In genomic region chr3:170868577-170869239, GRCh38 we compare ENCODE assay signal across 9 cellular contexts. TPM values are rescaled to one million over a fixed set of nuclear protein-coding genes. Genes with fewer than 3 reads are reported as not detected.
DNase-seq lines count a peak whose midpoint lies in the region; ATAC-seq, FAIRE-seq and TF ChIP-seq lines count a peak whose summit lies in the region.
"Had no signal": no experiment of that assay in that cellular context is flagged by ENCODE, and none has a peak within 500 bp of the region (broad histone marks: within the 10 kb centered on the region; RNA-seq: fewer than 3 reads in every experiment).

No MANE protein-coding gene starts in this region.

- TF ChIP-seq EP300 in GM12878 (IDR thresholded peaks at IDR 0.05; ENCODE audit: borderline replicate concordance in 1 of 2, control insufficient read depth in 1 of 2, low read depth in 2 of 2, low read length in 2 of 2) = no peak

- POLR2A ChIA-PET in GM12878 (lab: Charles Lee) = interaction anchor here (0.6 to 0.8 kb wide), 3 partner anchors 96 to 501 kb away, joined by 3 to 5 read pairs (median 4); no protein-coding TSS in a partner anchor

- no peak for TF ChIP-seq RAD21 in GM12878 (IDR thresholded peaks at IDR 0.05; ENCODE audit: insufficient read depth, low read depth, low read length)

- in situ Hi-C loops in GM12878 (cut with MboI) = no loop called here

- H3K27me3 ChIP-seq in HUES64 (ENCODE audit: insufficient read depth, low read length) (no peaks in the 10 kb centered on the region), GM12878 (replicated peaks in 1 of 2; ENCODE audit: control insufficient read depth in 2 of 2, insufficient read depth in 2 of 2, low read length in 1 of 2) (no peaks in the 10 kb centered on the region)

- FAIRE-seq in GM12878 (lab: Jason Lieb, UNC) (no peak), H54 (lab: Jason Lieb, UNC) (no peak)

- RAD21 ChIA-PET in GM12878 (lab: Charles Lee; ENCODE audit: unreplicated experiment) = interaction anchor here (0.6 kb wide), 1 partner anchor 464 kb away, joined by 3 read pairs; no protein-coding TSS in a partner anchor

- no peak overlapping the region for H2AFZ ChIP-seq in GM12878 (ENCODE audit: control insufficient read depth, low read depth, low read length)

- peaks cover 41% of the 10 kb centered on the region for H3K36me3 ChIP-seq in HUES64 (ENCODE audit: insufficient read depth, low read length)
- H3K36me3 ChIP-seq in GM12878 (ENCODE audit: control insufficient read depth in 2 of 2, insufficient read depth in 2 of 2, low read length in 1 of 2) = peaks cover 0 to 18% of the 10 kb centered on the region in 2 experiments; a peak in 2 of 4 replicates
- H3K36me3 ChIP-seq in mesodermal cell (ENCODE audit: control insufficient read depth, insufficient read depth, low read length) = peaks cover 37% of the 10 kb centered on the region

- H4K20me1 ChIP-seq in GM12878 (ENCODE audit: control insufficient read depth, insufficient read depth) = no peaks in the 10 kb centered on the region; the same call in 1 of the 2 replicates

- SMC1A ChIA-PET in GM12878 (lab: Charles Lee; ENCODE audit: uncharacterized antibody, unreplicated experiment) = interaction anchor here (1.1 to 1.7 kb wide), 2 partner anchors 11 to 233 kb away, joined by 3 read pairs; no protein-coding TSS in a partner anchor

- BruUV-seq in GM12878 (replicated peaks; lab: Mats Ljungman, UMichigan) = no TSS peak

- peak overlapping the region; percentile 97 for H3K9ac ChIP-seq in HUES64 (ENCODE audit: low read depth, low read length)
- H3K9ac ChIP-seq in GM12878 (ENCODE audit: control insufficient read depth, insufficient read depth, low read length) = peak overlapping the region; percentile 93

- no peaks in the 10 kb centered on the region for H3K9me3 ChIP-seq in HUES64 (ENCODE audit: insufficient read depth, low read depth, low read length)
- H3K9me3 ChIP-seq in GM12878 (replicated peaks; ENCODE audit: control insufficient read depth, insufficient read depth, low read length) = no peaks in the 10 kb centered on the region; the same call in 2 of the 3 replicates
- H3K9me3 ChIP-seq in mesodermal cell (ENCODE audit: control insufficient read depth, low read length) = no peaks in the 10 kb centered on the region

- TF ChIP-seq POLR2A in GM12878 (IDR thresholded peaks at IDR 0.05; ENCODE audit: low read depth, low read length) = no peak
- no peak for TF ChIP-seq POLR2A in H54 (IDR thresholded peaks at IDR 0.05; ENCODE audit: low read depth, low read length)

- CTCF ChIA-PET in GM12878 (lab: Yijun Ruan, JAX) = interaction anchor here (0.6 to 1.2 kb wide), 4 partner anchors 502 to 1746 kb away, joined by 3 read pairs; no protein-coding TSS in a partner anchor

- peak overlapping the region; percentile 88 for H3K27ac ChIP-seq in 22Rv1
- peak overlapping the region; percentile 88 for H3K27ac ChIP-seq in HUES64 (ENCODE audit: low read depth, low read length)
- H3K27ac ChIP-seq in GM12878 (ENCODE audit: control insufficient read depth, insufficient read depth) = peak overlapping the region; percentile 96; the same call in 1 of the 2 replicates
- no peak overlapping the region for H3K27ac ChIP-seq in mesodermal cell (ENCODE audit: low read depth, low read length, severe bottlenecking)

- intact Hi-C loops in GM12878 (cut with micrococcal nuclease; ENCODE audit: unreplicated experiment) = loop anchor here (5.0 kb wide), 1 partner anchor 1096 kb away; the partner anchor contains the start of gene MYNN

- peak overlapping the region; percentile 87 for H3K4me2 ChIP-seq in GM12878 (ENCODE audit: control insufficient read depth, insufficient read depth)

- WGBS in HUES64 = 54% methylated on average over 9 of the region's 9 CpGs
- WGBS in GM12878 (ENCODE audit: insufficient coverage, insufficient replicate concordance, low lambda C conversion rate, missing lambda C conversion rate) = 4% methylated on average over 9 of the region's 9 CpGs
- WGBS in mesodermal cell (ENCODE audit: insufficient coverage in 2 of 2), 2 experiments = 43 to 56% methylated on average over 3 to 6 of the region's 9 CpGs

- no peak for TF ChIP-seq CTCF in 22Rv1 (IDR thresholded peaks at IDR 0.05)
- no peak for TF ChIP-seq CTCF in GM12878 (IDR thresholded peaks at IDR 0.05 in 2 of 3, conservative IDR thresholded peaks at IDR 0.05 in 1 of 3; ENCODE audit: control insufficient read depth in 2 of 3, extremely low read depth in 1 of 3, insufficient read depth in 1 of 3, low read depth in 3 of 3, low read length in 3 of 3)

- no peak for DNase-seq in GM12878 (ENCODE audit: low read depth, low spot score)
- no peak for DNase-seq in NCI-H2029 treated with DMSO at 0.1 percent for 48 hours (lab: John Stamatoyannopoulos, UW)
- no peak for DNase-seq in H54 (ENCODE audit: insufficient read length, low spot score)
- no peak for DNase-seq in COR-L47 (lab: John Stamatoyannopoulos, UW)
- DNase-seq: NCI-H774 had no signal

- H3K4me3 ChIP-seq in HUES64 (ENCODE audit: low read length) (peak overlapping the region; percentile 76), GM12878 (peak overlapping the region; percentile 87), mesodermal cell (ENCODE audit: extremely low read depth, insufficient read depth, low read length, poor library complexity, severe bottlenecking) (peak overlapping the region; percentile 79)

- ATAC-seq in GM12878 (no peak), HG03095 (IDR thresholded peaks at IDR 0.05; ENCODE audit: unreplicated experiment) (no peak)

- H3K79me2 ChIP-seq in GM12878 (ENCODE audit: control insufficient read depth, insufficient read depth, low read length) = peaks cover 32% of the 10 kb centered on the region

- 0 out of 2 replicates have a peak, but pooled peaks cover 3% of the 10 kb centered on the region for H3K4me1 ChIP-seq in HUES64 (ENCODE audit: insufficient read depth, low read length)
- no peaks in the 10 kb centered on the region; the same call in 1 of the 2 replicates for H3K4me1 ChIP-seq in GM12878 (ENCODE audit: control insufficient read depth, insufficient read depth, low read length)
- peaks cover 3% of the 10 kb centered on the region for H3K4me1 ChIP-seq in mesodermal cell (ENCODE audit: control insufficient read depth, insufficient read depth, low read length, poor library complexity, severe bottlenecking)

TF ChIP-seq in GM12878, 131 proteins besides CTCF, POLR2A, EP300 and RAD21 (continues in another document):
- TF ChIP-seq MLLT1 (IDR thresholded peaks at IDR 0.05) (peak; percentile 50; the same call in 1 of the 2 replicates), NBN (IDR thresholded peaks at IDR 0.05) (peak; percentile 28; the same call in 1 of the 2 replicates), KLF5 (IDR thresholded peaks at IDR 0.05; ENCODE audit: partially characterized antibody) (no peak)

RNA-seq across cellular contexts. Expression of gene RPL22L1, which starts 1.3 kb away (rescaled TPM):
- 238 TPM for polyA plus RNA-seq in HUES64 (2013, experiment 1 of 2)
- polyA plus RNA-seq in HUES64 (2013, experiment 2 of 2) = 241 TPM
- total RNA-seq in GM12878 (2013; cell fraction: nucleolus; rRNA removed) = 21.3 and 23.3 TPM in 2 replicates
- 203 and 260 TPM in 2 replicates for total RNA-seq in GM12878 (2014; rRNA removed)
- total RNA-seq in GM12878 (2014; rRNA removed; fragmentation: Illumina TruSeq; extraction: Trizol) = 682 and 706 TPM in 2 replicates
- total RNA-seq in GM12878 (2021) = 318 and 357 TPM in 2 replicates
- polyA plus RNA-seq in GM12878 (2011; ENCODE audit: low read depth) = 478 TPM
- polyA plus RNA-seq in GM12878 (2011; rRNA removed) = 262 and 457 TPM in 2 replicates
- polyA plus RNA-seq in GM12878 (2011; cell fraction: cytosol; rRNA removed) = 72.9 and 90.7 TPM in 2 replicates
- polyA plus RNA-seq in GM12878 (2011; cell fraction: nucleus; rRNA removed) = 74.5 and 79.3 TPM in 2 replicates
- polyA plus RNA-seq in GM12878 (2012) = 326 and 432 TPM in 2 replicates
- 643 and 1,057 TPM in 2 replicates for polyA plus RNA-seq in GM12878 (2014; fragmentation: Illumina TruSeq; extraction: Trizol)
- polyA plus RNA-seq in GM12878 (2014; fragmentation: Nextera tagmentation; extraction: Ambion mirVana) = 100 to 1,000 TPM; 690 to 803 TPM
- 292 and 412 TPM in 2 replicates for polyA plus RNA-seq in GM12878 (2014; rRNA removed)
- polyA plus RNA-seq in GM12878 (2016; fragmentation: Nextera tagmentation; extraction: Ambion mirVana) = 100 to 1,000 TPM; 387 to 432 TPM
- 10.0 and 12.3 TPM in 2 replicates for polyA minus RNA-seq in GM12878 (2011; rRNA and poly(A)+ RNA removed)
- polyA minus RNA-seq in GM12878 (2011; cell fraction: cytosol; rRNA and poly(A)+ RNA removed) = 10.5 and 11.5 TPM in 2 replicates
- 9.1 and 13.0 TPM in 2 replicates for polyA minus RNA-seq in GM12878 (2011; cell fraction: nucleus; rRNA and poly(A)+ RNA removed)
- polyA plus RNA-seq in mesodermal cell (2013, experiment 1 of 2) = 158 TPM
- polyA plus RNA-seq in mesodermal cell (2013, experiment 2 of 2) = 160 TPM

RNA-seq across cellular contexts. Expression of gene EIF5A2, which starts 39.7 kb away (rescaled TPM):
- 5.5 TPM for polyA plus RNA-seq in HUES64 (2013, experiment 1 of 2)
- polyA plus RNA-seq in HUES64 (2013, experiment 2 of 2) = 4.8 TPM
- total RNA-seq in GM12878 (2013; cell fraction: nucleolus; rRNA removed) = 0.07 TPM in 1 of 2 replicates, not detected in the other
- 0.44 and 1.4 TPM in 2 replicates for total RNA-seq in GM12878 (2014; rRNA removed)
- 0.76 and 1.3 TPM in 2 replicates for total RNA-seq in GM12878 (2014; rRNA removed; fragmentation: Illumina TruSeq; extraction: Trizol)
- 1.4 and 2.5 TPM in 2 replicates for total RNA-seq in GM12878 (2021)
- 0.29 TPM for polyA plus RNA-seq in GM12878 (2011; ENCODE audit: low read depth)
- polyA plus RNA-seq in GM12878 (2011; rRNA removed) = 1.8 and 3.6 TPM in 2 replicates
- 1.1 and 1.4 TPM in 2 replicates for polyA plus RNA-seq in GM12878 (2011; cell fraction: cytosol; rRNA removed)
- 0.27 and 1.2 TPM in 2 replicates for polyA plus RNA-seq in GM12878 (2011; cell fraction: nucleus; rRNA removed)
- polyA plus RNA-seq in GM12878 (2012) = 0.53 and 0.67 TPM in 2 replicates
- 2.6 and 6.3 TPM in 2 replicates for polyA plus RNA-seq in GM12878 (2014; fragmentation: Illumina TruSeq; extraction: Trizol)
- 1 to 10 TPM; 2.2 to 2.8 TPM for polyA plus RNA-seq in GM12878 (2014; fragmentation: Nextera tagmentation; extraction: Ambion mirVana)
- 0.42 and 1.5 TPM in 2 replicates for polyA plus RNA-seq in GM12878 (2014; rRNA removed)
- polyA plus RNA-seq in GM12878 (2016; fragmentation: Nextera tagmentation; extraction: Ambion mirVana) = 1 to 10 TPM; 2.2 to 3.0 TPM
- 1.4 and 2.9 TPM in 2 replicates for polyA minus RNA-seq in GM12878 (2011; rRNA and poly(A)+ RNA removed)
- polyA minus RNA-seq in GM12878 (2011; cell fraction: cytosol; rRNA and poly(A)+ RNA removed) = 0.80 and 0.94 TPM in 2 replicates
- polyA minus RNA-seq in GM12878 (2011; cell fraction: nucleus; rRNA and poly(A)+ RNA removed) = 0.24 and 0.77 TPM in 2 replicates
- polyA plus RNA-seq in mesodermal cell (2013, experiment 1 of 2) = 4.4 TPM
- 5.4 TPM for polyA plus RNA-seq in mesodermal cell (2013, experiment 2 of 2)
